Comparison of ENCODE assay signal across 4 cellular contexts in the genomic region with DNA sequence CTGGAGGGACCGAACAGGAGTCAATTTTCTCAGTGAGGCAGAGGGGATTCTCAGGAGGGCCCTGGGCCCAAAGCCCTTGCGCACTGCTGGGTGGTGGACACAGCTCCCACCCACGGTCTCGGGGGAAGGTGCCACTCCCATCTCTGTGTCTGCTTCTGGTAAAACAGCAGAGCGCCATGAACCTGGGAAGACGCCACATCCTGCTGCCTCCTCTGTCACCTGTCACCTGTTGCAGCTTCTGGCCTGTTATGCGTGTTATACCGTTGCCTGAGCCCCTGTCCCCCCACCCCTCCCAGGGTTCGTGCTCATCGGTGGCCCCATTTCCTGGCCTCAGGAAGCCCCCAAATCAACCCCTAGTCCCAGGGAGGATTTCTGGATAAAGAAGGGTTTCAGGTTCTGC.
"Had no signal": no experiment of that assay in that cellular context is flagged by ENCODE, and none has a peak within 500 bp of the region (broad histone marks: within the 10 kb centered on the region; RNA-seq: fewer than 3 reads in every experiment).

No MANE protein-coding gene starts in this region.

- H3K27ac Mint-ChIP-seq: GM23338, HFFc6, IgD-negative memory B cell had no signal

- H3K4me3 Mint-ChIP-seq: GM23338, HFFc6, IgD-negative memory B cell had no signal

- H3K27me3 Mint-ChIP-seq: IgD-negative memory B cell had no signal

- H3K4me1 Mint-ChIP-seq: GM23338, IgD-negative memory B cell had no signal

- DNase-seq: HFFc6, KBM-7 had no signal

- H3K36me3 Mint-ChIP-seq: IgD-negative memory B cell had no signal
